Comparison of ENCODE assay signal across 8 cellular contexts in the genomic region with DNA sequence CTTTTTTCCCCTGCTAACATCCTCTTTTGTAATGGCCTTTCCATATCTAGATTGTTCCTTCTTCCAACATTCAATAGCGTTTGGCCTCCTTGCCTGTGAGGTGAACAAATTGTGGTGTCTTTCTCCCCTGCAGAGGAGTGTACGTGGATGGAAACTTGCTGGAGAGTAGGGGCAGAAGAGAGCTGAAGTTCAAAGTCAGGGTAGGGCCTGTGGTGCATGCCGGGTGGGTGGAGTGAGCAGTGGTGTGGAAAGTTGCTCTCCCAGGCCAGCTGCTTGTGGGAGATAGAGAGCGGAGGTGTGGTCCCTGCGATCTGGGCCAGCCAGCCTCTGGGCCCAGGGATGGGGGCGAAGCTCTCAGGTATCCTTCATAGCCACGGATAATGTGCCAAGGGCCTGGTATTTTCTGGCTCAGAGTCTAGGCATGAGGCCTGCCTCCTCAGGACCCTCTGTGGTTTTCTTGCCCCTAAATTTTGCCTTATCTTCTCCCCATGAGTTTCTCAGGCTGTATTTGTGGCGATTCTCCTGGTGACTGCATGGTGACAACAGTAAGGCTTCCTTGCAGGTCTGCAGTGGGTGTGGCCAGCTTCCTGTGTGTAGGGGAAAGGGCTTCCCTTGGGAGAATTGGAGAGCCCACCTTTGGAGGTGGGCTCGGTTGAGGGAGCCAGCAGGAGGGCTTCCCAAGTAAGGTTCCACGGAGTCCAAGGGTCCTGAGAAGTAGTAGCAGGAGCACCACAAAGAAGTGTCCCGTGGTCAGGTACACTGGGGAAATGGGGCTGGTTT. TPM values are rescaled to one million over a fixed set of nuclear protein-coding genes. Genes with fewer than 3 reads are reported as not detected.
A peak's percentile ranks its signal among the peaks of the same experiment; 100 is the strongest.
DNase-seq lines count a peak whose midpoint lies in the region; ATAC-seq and TF ChIP-seq lines count a peak whose summit lies in the region.

No MANE protein-coding gene starts in this region.

- H2AFZ ChIP-seq in osteoblast (ENCODE audit: low read length) = no peak overlapping the region

- no peak overlapping the region for H3K4me3 Mint-ChIP-seq in progenitor cell of endocrine pancreas (ENCODE audit: low read depth)

- no peaks in the 10 kb centered on the region for H3K4me1 Mint-ChIP-seq in progenitor cell of endocrine pancreas (ENCODE audit: low read depth)

- H3K4me3 ChIP-seq in osteoblast (ENCODE audit: insufficient read depth, low read length) = no peak overlapping the region

- ATAC-seq in GM18870 (IDR thresholded peaks at IDR 0.05; ENCODE audit: unreplicated experiment) (peak; percentile 37), HG03108 (IDR thresholded peaks at IDR 0.05; ENCODE audit: unreplicated experiment) (peak; percentile 48)

- no peaks in the 10 kb centered on the region for H4K20me1 ChIP-seq in osteoblast (ENCODE audit: insufficient read depth, low read length)

- no peak overlapping the region for H3K27ac ChIP-seq in osteoblast (ENCODE audit: low read depth, low read length)

- H3K4me2 ChIP-seq in osteoblast (ENCODE audit: insufficient read depth, low read length) = no peak overlapping the region

- no peaks in the 10 kb centered on the region for H3K9me3 ChIP-seq in osteoblast (ENCODE audit: low read depth, low read length)

- no peaks in the 10 kb centered on the region for H3K9me3 Mint-ChIP-seq in progenitor cell of endocrine pancreas (ENCODE audit: low read depth)

- H3K27ac Mint-ChIP-seq in progenitor cell of endocrine pancreas = no peak overlapping the region

- TF ChIP-seq CTCF in osteoblast (IDR thresholded peaks at IDR 0.05; ENCODE audit: extremely low read depth, low read depth, low read length) (no peak), progenitor cell of endocrine pancreas (IDR thresholded peaks at IDR 0.05; ENCODE audit: unreplicated experiment) (no peak)

- H3K4me1 ChIP-seq in osteoblast (ENCODE audit: insufficient read depth, low read length) = peaks cover 9% of the 10 kb centered on the region

- no peaks in the 10 kb centered on the region for H3K36me3 Mint-ChIP-seq in progenitor cell of endocrine pancreas (ENCODE audit: insufficient read depth)

- no peaks in the 10 kb centered on the region for H3K27me3 ChIP-seq in osteoblast (ENCODE audit: insufficient read depth, low read length)

- DNase-seq in activated CD8-positive, alpha-beta memory T cell treated with anti-CD3 and anti-CD28 coated beads, Interleukin-2, amount 50 U/mL, for 48 hours = peak; percentile 71
- DNase-seq in osteoblast (ENCODE audit: insufficient read length, low spot score, missing footprints) = peak; percentile 52
- DNase-seq in progenitor cell of endocrine pancreas (ENCODE audit: low spot score, unreplicated experiment) = no peak
- DNase-seq in DMS79 treated with DMSO at 0.1 percent for 48 hours (lab: John Stamatoyannopoulos, UW) = no peak
- no peak for DNase-seq in NCI-H187 (lab: John Stamatoyannopoulos, UW)
- no peak for DNase-seq in HCEC 1CT

- H3K27me3 Mint-ChIP-seq in progenitor cell of endocrine pancreas = peaks cover 56% of the 10 kb centered on the region

- no peaks in the 10 kb centered on the region for H3K79me2 ChIP-seq in osteoblast (ENCODE audit: insufficient read depth, low read length)

- H3K36me3 ChIP-seq in osteoblast (ENCODE audit: insufficient read depth, low read length) = no peaks in the 10 kb centered on the region

RNA-seq across cellular contexts. Expression of a gene that starts 6.7 kb away (rescaled TPM):
- total RNA-seq in osteoblast (2.2 and 2.9 TPM in 2 replicates), progenitor cell of endocrine pancreas (not detected in 2 replicates)

Comparison
In these comparisons a context has a peak if more than half of its experiments do, and no peak if none do; other contexts are left out.
1. DNase-seq: peak in activated CD8-positive, alpha-beta memory T cell treated with anti-CD3 and anti-CD28 coated beads, Interleukin-2, amount 50 U/mL, for 48 hours (single experiment) and osteoblast (single experiment); none in progenitor cell of endocrine pancreas (single experiment), DMS79 treated with DMSO at 0.1 percent for 48 hours (single experiment), NCI-H187 (0 of 2) and HCEC 1CT (single experiment).